ENCODE assay signal across 35 cellular contexts in genomic region chr13:38430761-38431160, GRCh38.
"Had no signal": no experiment of that assay in that cellular context is flagged by ENCODE, and none has a peak within 500 bp of the region (broad histone marks: within the 10 kb centered on the region; RNA-seq: fewer than 3 reads in every experiment).

No MANE protein-coding gene starts in this region.

- H3K9me3 Mint-ChIP-seq: activated CD4-positive, alpha-beta T cell treated with anti-CD3 and anti-CD28 coated beads, Interleukin-2, amount 10 ng/mL, durations not matched to agents 24 days and 14 days; activated T-cell treated with anti-CD3 and anti-CD28 coated beads, Interleukin-2, amount 50 U/mL, for 72 hours; activated T-helper 17 cell treated with anti-CD3 and anti-CD28 coated beads, Interleukin-2, amount 50 U/mL, for 72 hours; central memory CD8-positive, alpha-beta T cell had no signal

- FAIRE-seq: RCC 7860 had no signal

- H3K36me3 ChIP-seq: brain microvascular endothelial cell, cardiac muscle cell, MG63 had no signal

- H3K4me3 ChIP-seq: cardiac muscle cell, MG63, PC-9 had no signal

- H3K27me3 Mint-ChIP-seq: activated CD4-positive, alpha-beta T cell treated with anti-CD3 and anti-CD28 coated beads, Interleukin-2, amount 10 ng/mL, durations not matched to agents 24 days and 14 days; central memory CD8-positive, alpha-beta T cell had no signal

- H3K36me3 Mint-ChIP-seq: activated naive CD8-positive, alpha-beta T cell treated with anti-CD3 and anti-CD28 coated beads for 36 hours had no signal

- DNase-seq: activated CD4-positive, alpha-beta T cell treated with anti-CD3 and anti-CD28 coated beads, Interleukin-2, amount 10 ng/mL, durations not matched to agents 24 days and 14 days; activated CD4-positive, alpha-beta T cell treated with anti-CD3 and anti-CD28 coated beads, Interleukin-2, amount 50 U/mL, for 4 hours; activated CD4-positive, CD25-positive, alpha-beta regulatory T cell; activated CD8-positive, alpha-beta T cell treated with anti-CD3 and anti-CD28 coated beads for 36 hours; activated effector memory CD4-positive, alpha-beta T cell treated with anti-CD3 and anti-CD28 coated beads, Interleukin-2, amount 50 U/mL, for 16 hours; activated naive CD4-positive, alpha-beta T cell; activated naive CD4-positive, alpha-beta T cell treated with anti-CD3 and anti-CD28 coated beads, Interleukin-2, amount 50 U/mL, for 16 hours; activated naive CD8-positive, alpha-beta T cell treated with anti-CD3 and anti-CD28 coated beads for 36 hours; activated T-cell treated with anti-CD3 and anti-CD28 coated beads, Interleukin-2, amount 50 U/mL, for 1 hour; activated T-cell treated with anti-CD3 and anti-CD28 coated beads, Interleukin-2, amount 50 U/mL, for 72 hours; amniotic stem cell; aorta; brain microvascular endothelial cell; Karpas-422; MG63; NCI-H1048; NCI-H1105 treated with DMSO at 0.1 percent for 48 hours; NCI-H1436; NCI-H1694; NCI-H1930; NCI-H2081 treated with DMSO at 0.1 percent for 48 hours; NCI-H345; NCI-H510A; NCI-H526; NCI-H748 treated with DMSO at 0.1 percent for 48 hours; PC-9; SW 1271; T-helper 1 cell; T-helper 2 cell; T-helper 9 cell had no signal

- H3K27me3 ChIP-seq: brain microvascular endothelial cell, cardiac muscle cell, MG63 had no signal

- ATAC-seq: activated CD8-positive, alpha-beta T cell treated with anti-CD3 and anti-CD28 coated beads for 36 hours; activated T-cell treated with anti-CD3 and anti-CD28 coated beads, Interleukin-2, amount 50 U/mL, for 72 hours; activated T-helper 17 cell treated with anti-CD3 and anti-CD28 coated beads, Interleukin-2, amount 50 U/mL, for 72 hours; Right ventricle myocardium inferior had no signal

- H3K4me3 Mint-ChIP-seq: activated CD4-positive, alpha-beta T cell treated with anti-CD3 and anti-CD28 coated beads, Interleukin-2, amount 10 ng/mL, durations not matched to agents 24 days and 14 days; activated CD8-positive, alpha-beta T cell treated with anti-CD3 and anti-CD28 coated beads for 36 hours; activated naive CD8-positive, alpha-beta T cell treated with anti-CD3 and anti-CD28 coated beads for 36 hours; activated T-cell treated with anti-CD3 and anti-CD28 coated beads, Interleukin-2, amount 50 U/mL, for 72 hours; activated T-helper 17 cell treated with anti-CD3 and anti-CD28 coated beads, Interleukin-2, amount 50 U/mL, for 72 hours; central memory CD8-positive, alpha-beta T cell had no signal

- H3K4me1 Mint-ChIP-seq: activated CD4-positive, alpha-beta T cell treated with anti-CD3 and anti-CD28 coated beads, Interleukin-2, amount 10 ng/mL, durations not matched to agents 24 days and 14 days; activated naive CD8-positive, alpha-beta T cell treated with anti-CD3 and anti-CD28 coated beads for 36 hours; activated T-helper 17 cell treated with anti-CD3 and anti-CD28 coated beads, Interleukin-2, amount 50 U/mL, for 72 hours; central memory CD8-positive, alpha-beta T cell had no signal

- H3K27ac Mint-ChIP-seq: activated CD4-positive, alpha-beta T cell treated with anti-CD3 and anti-CD28 coated beads, Interleukin-2, amount 10 ng/mL, durations not matched to agents 24 days and 14 days; activated CD8-positive, alpha-beta T cell treated with anti-CD3 and anti-CD28 coated beads for 36 hours; activated naive CD8-positive, alpha-beta T cell treated with anti-CD3 and anti-CD28 coated beads for 36 hours; activated T-cell treated with anti-CD3 and anti-CD28 coated beads, Interleukin-2, amount 50 U/mL, for 72 hours; activated T-helper 17 cell treated with anti-CD3 and anti-CD28 coated beads, Interleukin-2, amount 50 U/mL, for 72 hours had no signal
